Comparison of ENCODE assay signal across 9 cellular contexts in the genomic region with DNA sequence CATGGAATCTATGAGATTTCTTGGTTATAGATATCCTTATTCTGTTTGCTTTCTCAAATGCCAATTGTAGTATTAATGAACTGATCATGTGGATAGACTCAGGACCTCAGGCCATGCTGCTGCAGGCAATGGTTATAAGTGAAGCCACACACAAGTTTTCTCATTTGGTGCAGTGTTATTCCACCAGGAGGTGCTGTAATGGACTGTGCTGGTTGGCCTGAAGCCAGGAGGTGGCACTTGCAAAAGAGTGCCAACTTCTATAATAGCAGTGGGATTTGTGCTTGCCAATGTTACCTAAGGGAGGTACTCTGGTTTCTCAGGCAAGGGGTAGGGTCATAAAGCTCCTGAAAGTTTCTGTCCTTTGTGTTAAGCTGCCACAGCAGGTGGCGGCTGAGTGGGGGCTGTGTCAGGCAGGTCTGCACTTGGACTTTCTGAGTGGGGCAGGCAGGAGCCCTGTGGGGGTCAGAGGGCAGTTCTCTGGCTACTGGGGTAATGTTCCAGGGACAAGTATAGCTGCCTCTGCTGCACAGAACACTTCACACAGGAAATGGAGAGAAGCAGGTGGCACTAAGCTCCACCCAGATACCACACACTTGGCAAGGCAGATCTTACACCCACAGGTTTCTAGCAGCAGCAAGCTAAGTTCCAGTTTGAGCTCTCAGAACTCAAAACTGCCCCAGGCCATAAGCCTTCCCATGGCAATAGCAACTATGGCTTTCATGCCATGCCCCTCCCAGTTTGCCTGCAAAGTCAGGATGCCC.
DNase-seq lines count a peak whose midpoint lies in the region; ATAC-seq and TF ChIP-seq lines count a peak whose summit lies in the region.
"Had no signal": no experiment of that assay in that cellular context is flagged by ENCODE, and none has a peak within 500 bp of the region (broad histone marks: within the 10 kb centered on the region; RNA-seq: fewer than 3 reads in every experiment).

No MANE protein-coding gene starts in this region.

- no peaks in the 10 kb centered on the region for H3K27me3 ChIP-seq in gastrocnemius medialis

- no peak for DNase-seq in activated CD8-positive, alpha-beta memory T cell treated with anti-CD3 and anti-CD28 coated beads, Interleukin-2, amount 10 ng/mL, durations not matched to agents 7 days and 5 days
- DNase-seq in activated CD8-positive, alpha-beta memory T cell treated with anti-CD3 and anti-CD28 coated beads for 24 hours = no peak
- DNase-seq in NCI-H2196 (lab: John Stamatoyannopoulos, UW; ENCODE audit: unreplicated experiment) (peak; percentile 68), mucosa of descending colon (peak in 2 of 3 donors; percentile 33 to 45), left ventricle myocardium superior (no peak), gastrocnemius medialis (no peak), dedifferentiated amniotic fluid mesenchymal stem cell (ENCODE audit: extremely low spot score) (no peak)
- DNase-seq: activated T-cell treated with anti-CD3 and anti-CD28 coated beads, Interleukin-2, amount 50 U/mL, for 72 hours had no signal

- H3K4me3 ChIP-seq in mucosa of descending colon = no peak overlapping the region
- H3K4me3 ChIP-seq in gastrocnemius medialis = no peak overlapping the region

- in situ Hi-C loops in gastrocnemius medialis (cut with MboI; ENCODE audit: low sequenced_read_pairs in 4 of 4) = no loop called here

- H3K36me3 Mint-ChIP-seq in activated CD8-positive, alpha-beta memory T cell treated with anti-CD3 and anti-CD28 coated beads, Interleukin-2, amount 10 ng/mL, durations not matched to agents 7 days and 5 days = no peaks in the 10 kb centered on the region

- no peak overlapping the region for H3K27ac ChIP-seq in gastrocnemius medialis

- H3K4me1 ChIP-seq in mucosa of descending colon (ENCODE audit: low read depth) (no peaks in the 10 kb centered on the region), gastrocnemius medialis (no peaks in the 10 kb centered on the region)

- no peaks in the 10 kb centered on the region for H3K4me1 Mint-ChIP-seq in activated CD8-positive, alpha-beta memory T cell treated with anti-CD3 and anti-CD28 coated beads, Interleukin-2, amount 10 ng/mL, durations not matched to agents 7 days and 5 days

- H3K4me3 Mint-ChIP-seq in activated CD8-positive, alpha-beta memory T cell treated with anti-CD3 and anti-CD28 coated beads, Interleukin-2, amount 10 ng/mL, durations not matched to agents 7 days and 5 days = no peak overlapping the region
- H3K4me3 Mint-ChIP-seq: activated T-cell treated with anti-CD3 and anti-CD28 coated beads, Interleukin-2, amount 50 U/mL, for 72 hours had no signal

- peak; percentile 39 for ATAC-seq in activated CD8-positive, alpha-beta memory T cell treated with anti-CD3 and anti-CD28 coated beads, Interleukin-2, amount 10 ng/mL, durations not matched to agents 7 days and 5 days
- ATAC-seq in HG02852 (IDR thresholded peaks at IDR 0.05; ENCODE audit: unreplicated experiment) (peak; percentile 90), mucosa of descending colon (peak; percentile 89), left ventricle myocardium superior (no peak), gastrocnemius medialis (no peak)

- H3K9me3 Mint-ChIP-seq in activated CD8-positive, alpha-beta memory T cell treated with anti-CD3 and anti-CD28 coated beads, Interleukin-2, amount 10 ng/mL, durations not matched to agents 7 days and 5 days (ENCODE audit: low read depth) = no peaks in the 10 kb centered on the region
- H3K9me3 Mint-ChIP-seq: activated T-cell treated with anti-CD3 and anti-CD28 coated beads, Interleukin-2, amount 50 U/mL, for 72 hours had no signal

- TF ChIP-seq POLR2A in gastrocnemius medialis (IDR thresholded peaks at IDR 0.05) = no peak

- H3K27ac Mint-ChIP-seq in activated CD8-positive, alpha-beta memory T cell treated with anti-CD3 and anti-CD28 coated beads, Interleukin-2, amount 10 ng/mL, durations not matched to agents 7 days and 5 days = no peak overlapping the region
- H3K27ac Mint-ChIP-seq: activated T-cell treated with anti-CD3 and anti-CD28 coated beads, Interleukin-2, amount 50 U/mL, for 72 hours had no signal

- no peak for TF ChIP-seq CTCF in mucosa of descending colon (IDR thresholded peaks at IDR 0.05)
- TF ChIP-seq CTCF in gastrocnemius medialis (IDR thresholded peaks at IDR 0.05 in 4 of 5, conservative IDR thresholded peaks at IDR 0.05 in 1 of 5) = no peak

- H3K36me3 ChIP-seq in mucosa of descending colon (ENCODE audit: low read depth) (no peaks in the 10 kb centered on the region), gastrocnemius medialis (no peaks in the 10 kb centered on the region)

- intact Hi-C loops in mucosa of descending colon (cut with DNase I, micrococcal nuclease) (no loop called here), left ventricle myocardium superior (cut with micrococcal nuclease) (no loop called here), gastrocnemius medialis (cut with DNase I; ENCODE audit: low total_unique reads) (no loop called here)

- no peaks in the 10 kb centered on the region for H3K9me3 ChIP-seq in mucosa of descending colon
- no peaks in the 10 kb centered on the region for H3K9me3 ChIP-seq in gastrocnemius medialis

- H3K27me3 Mint-ChIP-seq in activated CD8-positive, alpha-beta memory T cell treated with anti-CD3 and anti-CD28 coated beads, Interleukin-2, amount 10 ng/mL, durations not matched to agents 7 days and 5 days = no peaks in the 10 kb centered on the region

- CTCF ChIA-PET in activated CD8-positive, alpha-beta memory T cell treated with anti-CD3 and anti-CD28 coated beads, Interleukin-2, amount 10 ng/mL, durations not matched to agents 7 days and 5 days (lab: Charles Lee) = no interaction called here

Comparison
In these comparisons a context has a peak if more than half of its experiments do, and no peak if none do; other contexts are left out.
1. ATAC-seq: peak in activated CD8-positive, alpha-beta memory T cell treated with anti-CD3 and anti-CD28 coated beads, Interleukin-2, amount 10 ng/mL, durations not matched to agents 7 days and 5 days (single experiment), HG02852 (single experiment) and mucosa of descending colon (single experiment); none in left ventricle myocardium superior (single experiment) and gastrocnemius medialis (0 of 2).
2. DNase-seq: peak in NCI-H2196 (single experiment) and mucosa of descending colon (2 of 3); none in activated CD8-positive, alpha-beta memory T cell treated with anti-CD3 and anti-CD28 coated beads, Interleukin-2, amount 10 ng/mL, durations not matched to agents 7 days and 5 days (single experiment), activated CD8-positive, alpha-beta memory T cell treated with anti-CD3 and anti-CD28 coated beads for 24 hours (single experiment), left ventricle myocardium superior (single experiment), gastrocnemius medialis (0 of 2) and dedifferentiated amniotic fluid mesenchymal stem cell (single experiment).